18 cellular contexts compared by ENCODE assay signal in the genomic region with DNA sequence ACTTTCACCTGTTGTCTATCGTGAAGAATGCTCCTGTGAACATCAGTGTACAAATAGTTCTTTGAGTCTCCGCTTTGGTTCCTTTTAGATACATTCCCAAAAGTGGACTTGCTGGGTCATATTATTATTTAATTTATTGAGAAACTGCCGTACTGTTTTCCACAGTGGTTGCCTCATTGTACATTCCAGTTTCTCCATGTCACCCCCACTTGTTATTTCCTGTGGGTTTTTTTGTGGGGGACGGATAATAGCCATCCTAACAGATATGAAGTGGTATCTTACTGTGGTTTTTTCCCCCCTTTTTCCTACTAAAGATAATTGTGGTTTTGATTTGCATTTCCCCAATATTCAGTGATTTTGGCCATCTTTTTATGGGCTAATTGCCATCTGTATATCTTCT.
"Had no signal": no experiment of that assay in that cellular context is flagged by ENCODE, and none has a peak within 500 bp of the region (broad histone marks: within the 10 kb centered on the region; RNA-seq: fewer than 3 reads in every experiment).

No MANE protein-coding gene starts in this region.

- H3K27ac Mint-ChIP-seq: activated CD4-positive, alpha-beta T cell treated with anti-CD3 and anti-CD28 coated beads for 36 hours; activated CD8-positive, alpha-beta T cell treated with anti-CD3 and anti-CD28 coated beads, Interleukin-2, amount 10 ng/mL, durations not matched to agents 7 days and 5 days; brain; T-helper 1 cell treated with Interleukin-12 subunit alpha and Interleukin-12 subunit beta and Interleukin-4 antibody, amounts not matched to agents 30 μg/mL and 1 μg/mL, for 36 hours had no signal

- H3K27me3 Mint-ChIP-seq: activated CD4-positive, alpha-beta T cell treated with anti-CD3 and anti-CD28 coated beads for 36 hours; activated naive CD8-positive, alpha-beta T cell treated with anti-CD3 and anti-CD28 coated beads, Interleukin-2, amount 10 ng/mL, durations not matched to agents 7 days and 5 days; brain had no signal

- DNase-seq: activated CD4-positive, alpha-beta T cell treated with anti-CD3 and anti-CD28 coated beads for 36 hours; activated CD8-positive, alpha-beta T cell treated with anti-CD3 and anti-CD28 coated beads, Interleukin-2, amount 10 ng/mL, durations not matched to agents 7 days and 5 days; activated gamma-delta T cell; activated naive CD8-positive, alpha-beta T cell treated with anti-CD3 and anti-CD28 coated beads, Interleukin-2, amount 10 ng/mL, durations not matched to agents 7 days and 5 days; anterior cingulate cortex; central memory CD4-positive, alpha-beta T cell; cortex of kidney; heart right ventricle; nephron progenitor cell; occipital lobe; retina; SJCRH30; stimulated activated CD8-positive, alpha-beta memory T cell treated with anti-CD3 and anti-CD28 coated beads, Interleukin-4, amount 100 ng/mL, for 48 hours; stimulated activated naive CD4-positive, alpha-beta T cell treated with Interleukin-2 at 50 U/mL for 16 hours; substantia nigra; tibial artery had no signal

- H3K4me1 Mint-ChIP-seq: brain had no signal

- ATAC-seq: activated CD4-positive, alpha-beta T cell treated with anti-CD3 and anti-CD28 coated beads for 36 hours; activated CD8-positive, alpha-beta T cell treated with anti-CD3 and anti-CD28 coated beads, Interleukin-2, amount 10 ng/mL, durations not matched to agents 7 days and 5 days; heart right ventricle had no signal

- H3K9me3 Mint-ChIP-seq: activated naive CD8-positive, alpha-beta T cell treated with anti-CD3 and anti-CD28 coated beads, Interleukin-2, amount 10 ng/mL, durations not matched to agents 7 days and 5 days; nephron progenitor cell; T-helper 1 cell treated with Interleukin-12 subunit alpha and Interleukin-12 subunit beta and Interleukin-4 antibody, amounts not matched to agents 30 μg/mL and 1 μg/mL, for 36 hours had no signal

- H3K4me3 Mint-ChIP-seq: activated CD4-positive, alpha-beta T cell treated with anti-CD3 and anti-CD28 coated beads for 36 hours; activated CD8-positive, alpha-beta T cell treated with anti-CD3 and anti-CD28 coated beads, Interleukin-2, amount 10 ng/mL, durations not matched to agents 7 days and 5 days; activated naive CD8-positive, alpha-beta T cell treated with anti-CD3 and anti-CD28 coated beads, Interleukin-2, amount 10 ng/mL, durations not matched to agents 7 days and 5 days; brain; nephron progenitor cell; T-helper 1 cell treated with Interleukin-12 subunit alpha and Interleukin-12 subunit beta and Interleukin-4 antibody, amounts not matched to agents 30 μg/mL and 1 μg/mL, for 36 hours had no signal
